19 cellular contexts compared by ENCODE assay signal in genomic region chr2:73031095-73031678, GRCh38. TPM values are rescaled to one million over a fixed set of nuclear protein-coding genes. Genes with fewer than 3 reads are reported as not detected.
DNase-seq lines count a peak whose midpoint lies in the region; ATAC-seq and TF ChIP-seq lines count a peak whose summit lies in the region.
"Had no signal": no experiment of that assay in that cellular context is flagged by ENCODE, and none has a peak within 500 bp of the region (broad histone marks: within the 10 kb centered on the region; RNA-seq: fewer than 3 reads in every experiment).

No MANE protein-coding gene starts in this region.

- no peak overlapping the region for H3K4ac ChIP-seq in neuronal stem cell (ENCODE audit: low read length)

- H3K4me2 ChIP-seq in neuronal stem cell (ENCODE audit: insufficient read depth, low read length, poor library complexity, severe bottlenecking) = no peak overlapping the region
- H3K4me2 ChIP-seq: GM23338 had no signal

- H3K4me1 ChIP-seq in right atrium auricular region (no peaks in the 10 kb centered on the region), liver (ENCODE audit: control insufficient read depth in 4 of 4, insufficient read depth in 4 of 4, low read length in 3 of 4) (peaks cover 33 to 59% (median 46%) of the 10 kb centered on the region in 4 donors), neuronal stem cell (ENCODE audit: control insufficient read depth in 2 of 2, insufficient read depth in 1 of 2, low read depth in 1 of 2, low read length in 2 of 2) (peaks cover 0 to 2% of the 10 kb centered on the region in 2 donors), A673 (ENCODE audit: insufficient read depth, low read length, poor library complexity, severe bottlenecking) (peaks cover 11% of the 10 kb centered on the region)
- H3K4me1 ChIP-seq: BE2C had no signal

- H3K9me3 ChIP-seq in right atrium auricular region (no peaks in the 10 kb centered on the region), liver (ENCODE audit: control insufficient read depth in 4 of 4, low read length in 3 of 4) (no peaks in the 10 kb centered on the region), neuronal stem cell (replicated peaks in 1 of 2; ENCODE audit: control insufficient read depth in 2 of 2, insufficient read depth in 1 of 2, low read depth in 1 of 2, low read length in 2 of 2) (no peaks in the 10 kb centered on the region), A673 (ENCODE audit: low read depth, low read length, poor library complexity, severe bottlenecking) (no peaks in the 10 kb centered on the region)
- H3K9me3 ChIP-seq: BE2C had no signal

- intact Hi-C loops in Right ventricle myocardium inferior (cut with DNase I) (no loop called here), dorsolateral prefrontal cortex (cut with DNase I) (no loop called here), A673 (cut with micrococcal nuclease; ENCODE audit: unreplicated experiment) (no loop called here)

- H3K79me1 ChIP-seq in neuronal stem cell (ENCODE audit: low read depth, low read length) = no peaks in the 10 kb centered on the region

- H3K27ac ChIP-seq in right atrium auricular region (no peak overlapping the region), liver (ENCODE audit: low read depth in 1 of 2, low read length in 2 of 2) (peak overlapping the region; percentile 93 to 94), neuronal stem cell (replicated peaks; ENCODE audit: low read length) (no peak overlapping the region), dorsolateral prefrontal cortex (peak overlapping the region in 6 of 59 donors; percentile 9 to 66 (median 25)), A673 (ENCODE audit: low read depth, low read length, poor library complexity, severe bottlenecking) (no peak overlapping the region)

- TF ChIP-seq CTCF in right atrium auricular region (IDR thresholded peaks at IDR 0.05) (no peak), liver (IDR thresholded peaks at IDR 0.05; ENCODE audit: low read depth, low read length, missing input control) (no peak), dorsolateral prefrontal cortex (IDR thresholded peaks at IDR 0.05 in 54 of 56, conservative IDR thresholded peaks at IDR 0.05 in 2 of 56; ENCODE audit: low read depth in 1 of 56, partially characterized antibody in 56 of 56) (no peak), A673 (conservative IDR thresholded peaks at IDR 0.05; ENCODE audit: low read depth, low read length) (no peak)

- no peak overlapping the region for H3K4me3 ChIP-seq in right atrium auricular region
- H3K4me3 ChIP-seq in liver (ENCODE audit: low read depth in 1 of 3, low read length in 3 of 3) = no peak overlapping the region
- H3K4me3 ChIP-seq in neuronal stem cell (ENCODE audit: low read length in 2 of 2) = no peak overlapping the region
- H3K4me3 ChIP-seq in dorsolateral prefrontal cortex = no peak overlapping the region
- H3K4me3 ChIP-seq in A673 (ENCODE audit: low read depth, low read length, poor library complexity, severe bottlenecking) = no peak overlapping the region
- H3K4me3 ChIP-seq: GM23338 had no signal

- no peak overlapping the region for H4K8ac ChIP-seq in neuronal stem cell (ENCODE audit: low read depth, low read length)

- no peak overlapping the region for H2BK15ac ChIP-seq in neuronal stem cell (ENCODE audit: low read length)

- no peak overlapping the region for H2BK120ac ChIP-seq in neuronal stem cell (ENCODE audit: low read depth, low read length)

- no peak overlapping the region for H3K23ac ChIP-seq in neuronal stem cell (ENCODE audit: low read depth, low read length, poor library complexity)

- H3K9ac ChIP-seq in liver (ENCODE audit: low read depth in 1 of 2, low read length in 2 of 2) = peak overlapping the region; percentile 5 to 13
- H3K9ac ChIP-seq in neuronal stem cell (ENCODE audit: low read depth, low read length, poor library complexity) = no peak overlapping the region

- BruUV-seq in A673 (replicated peaks; lab: Mats Ljungman, UMichigan) = no TSS peak

- H3K36me3 ChIP-seq in right atrium auricular region (no peaks in the 10 kb centered on the region), liver (ENCODE audit: control insufficient read depth in 4 of 4, insufficient read depth in 3 of 4, low read depth in 1 of 4, low read length in 3 of 4) (peaks cover 0 to 4% (median 1%) of the 10 kb centered on the region in 4 donors), neuronal stem cell (replicated peaks in 1 of 2; ENCODE audit: control insufficient read depth in 2 of 2, insufficient read depth in 2 of 2, low read length in 2 of 2) (peaks cover 0 to 4% of the 10 kb centered on the region in 2 donors), A673 (ENCODE audit: insufficient read depth, low read length, poor library complexity, severe bottlenecking) (no peaks in the 10 kb centered on the region)
- H3K36me3 ChIP-seq: BE2C had no signal

- no peak overlapping the region for H4K91ac ChIP-seq in neuronal stem cell (ENCODE audit: low read depth, low read length, poor library complexity)

- DNase-seq in right atrium auricular region (ENCODE audit: low spot score) (peak; percentile 28), Right ventricle myocardium inferior (ENCODE audit: missing footprints) (no peak), neuronal stem cell (ENCODE audit: low spot score) (no peak), dorsolateral prefrontal cortex (no peak), A673 (ENCODE audit: low spot score) (no peak)
- DNase-seq in activated T-cell treated with anti-CD3 and anti-CD28 coated beads, Interleukin-2, amount 50 U/mL, for 48 hours = no peak
- DNase-seq: 8988T; ACHN; BE2C; C1 segment of cervical spinal cord; CD4-positive, CD25-positive, alpha-beta regulatory T cell; CD8-positive, alpha-beta memory T cell; COR-L47; GDM1; HCEC 1CT; IMR-90 had no signal

- no peak overlapping the region for H2AFZ ChIP-seq in neuronal stem cell (ENCODE audit: low read length)
- H2AFZ ChIP-seq: GM23338 had no signal

- 76% methylated on average over 3 of the region's 3 CpGs for WGBS in liver
- no CpG with 5 or more reads among the region's 3 CpGs for WGBS in neuronal stem cell (ENCODE audit: extremely low coverage in 2 of 2, insufficient read length in 2 of 2, insufficient replicate concordance in 1 of 2), 2 donors

- H3K18ac ChIP-seq in neuronal stem cell (ENCODE audit: low read length) = no peak overlapping the region

- no peak for ATAC-seq in Right ventricle myocardium inferior
- ATAC-seq in HG02840 (IDR thresholded peaks at IDR 0.05; ENCODE audit: low FRiP score, unreplicated experiment) = no peak
- ATAC-seq: GM23338 had no signal

- CTCF ChIA-PET in A673 (lab: Charles Lee) = interaction anchor here (1.2 kb wide), 1 partner anchor 58 kb away, joined by 4 read pairs; no protein-coding TSS in a partner anchor

- H3K27me3 ChIP-seq in right atrium auricular region (no peaks in the 10 kb centered on the region), liver (ENCODE audit: control insufficient read depth in 4 of 4, insufficient read depth in 4 of 4, low read length in 3 of 4) (no peaks in the 10 kb centered on the region), neuronal stem cell (ENCODE audit: control insufficient read depth in 3 of 3, insufficient read depth in 3 of 3, low read depth in 1 of 3, low read length in 3 of 3) (no peaks in the 10 kb centered on the region), dorsolateral prefrontal cortex (no peaks in the 10 kb centered on the region), A673 (replicated peaks; ENCODE audit: insufficient read depth, low read depth, low read length, poor library complexity) (no peaks in the 10 kb centered on the region)
- H3K27me3 ChIP-seq: BE2C had no signal

- H2AK5ac ChIP-seq in neuronal stem cell (ENCODE audit: low read depth, low read length) = no peak overlapping the region

- H2BK12ac ChIP-seq in neuronal stem cell (ENCODE audit: low read length) = no peak overlapping the region

- peak overlapping the region; percentile 42 for H3K14ac ChIP-seq in neuronal stem cell (ENCODE audit: low read length)

- no peak for TF ChIP-seq RAD21 in liver (IDR thresholded peaks at IDR 0.05)

- POLR2A ChIA-PET in A673 (lab: Charles Lee; ENCODE audit: low non-redundant PET) = no interaction called here

- no peak overlapping the region for H2BK5ac ChIP-seq in neuronal stem cell (ENCODE audit: low read length)

TF ChIP-seq in liver, 16 proteins besides CTCF, POLR2A, EP300 and RAD21 (continues in another document):
- TF ChIP-seq, protein P1, sequence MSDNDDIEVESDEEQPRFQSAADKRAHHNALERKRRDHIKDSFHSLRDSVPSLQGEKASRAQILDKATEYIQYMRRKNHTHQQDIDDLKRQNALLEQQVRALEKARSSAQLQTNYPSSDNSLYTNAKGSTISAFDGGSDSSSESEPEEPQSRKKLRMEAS (IDR thresholded peaks at IDR 0.05) = no peak
- TF ChIP-seq RXRA (IDR thresholded peaks at IDR 0.05) (no peak), YY1 (IDR thresholded peaks at IDR 0.05) (no peak), NR2F2 (IDR thresholded peaks at IDR 0.05) (no peak), GABPA (IDR thresholded peaks at IDR 0.05 in 1 of 2, conservative IDR thresholded peaks at IDR 0.05 in 1 of 2) (no peak), SP1 (IDR thresholded peaks at IDR 0.05) (no peak), FOXA1 (IDR thresholded peaks at IDR 0.05) (no peak)

RNA-seq across cellular contexts. Expression of gene SFXN5, which starts 40.3 kb away (rescaled TPM):
- 1 to 10 TPM; 4.5 to 5.8 TPM for total RNA-seq in right atrium auricular region
- 9.6 TPM for total RNA-seq in Right ventricle myocardium inferior
- total RNA-seq in liver = 10 to 100 TPM; 23.3 to 58.2 TPM
- polyA plus RNA-seq in liver = 10 to 100 TPM; 23.9 to 35.1 TPM
- polyA plus RNA-seq in neuronal stem cell (2013, experiment 1 of 2) = 2.9 TPM
- polyA plus RNA-seq in neuronal stem cell (2013, experiment 2 of 2) = 3.1 TPM
- total RNA-seq in dorsolateral prefrontal cortex = 100 to 1,000 TPM in 119 of 120 experiments, 10 to 100 TPM in 1; 82.7 to 370 (median 148) TPM
- total RNA-seq in A673 (2021) = 23.1 and 23.3 TPM in 2 replicates

Comparison
In these comparisons a context has a peak if more than half of its experiments do, and no peak if none do; other contexts are left out.
1. H3K27ac ChIP-seq: peak in liver (2 of 2); none in right atrium auricular region (0 of 2), neuronal stem cell (single experiment) and A673 (single experiment).